10 cellular contexts compared by ENCODE assay signal in genomic region chr12:96120359-96121100, GRCh38.
DNase-seq lines count a peak whose midpoint lies in the region; ATAC-seq, FAIRE-seq and TF ChIP-seq lines count a peak whose summit lies in the region.
"Had no signal": no experiment of that assay in that cellular context is flagged by ENCODE, and none has a peak within 500 bp of the region (broad histone marks: within the 10 kb centered on the region; RNA-seq: fewer than 3 reads in every experiment).

No MANE protein-coding gene starts in this region.

- RAD21 ChIA-PET in HCT116 (lab: Charles Lee; ENCODE audit: low non-redundant PET in 1 of 2, low total read pairs in 2 of 2, uncharacterized antibody in 2 of 2, unreplicated experiment in 2 of 2) = no interaction called here

- FAIRE-seq in GM19239 (lab: Jason Lieb, UNC) = no peak
- FAIRE-seq: bronchial epithelial cell had no signal

- H3K4me3 ChIP-seq in HCT116 (replicated peaks in 1 of 2; ENCODE audit: low read depth in 1 of 2, low read length in 2 of 2) = no peak overlapping the region

- CTCF ChIA-PET in HCT116 (lab: Charles Lee) = no interaction called here

- no peak overlapping the region for H3K27ac ChIP-seq in HCT116 (ENCODE audit: low read depth, low read length)
- H3K27ac ChIP-seq: parathyroid adenoma had no signal

- H4K20me1 ChIP-seq in HCT116 (ENCODE audit: insufficient read depth) = no peaks in the 10 kb centered on the region

- no peak overlapping the region for H3K4me2 ChIP-seq in HCT116 (ENCODE audit: low read length)

- TF ChIP-seq POLR2A in HCT116 (IDR thresholded peaks at IDR 0.05; ENCODE audit: borderline replicate concordance, extremely low read depth, insufficient read depth, insufficient read length) = no peak

- H3K79me2 ChIP-seq in HCT116 (ENCODE audit: insufficient read depth, low read length) = no peaks in the 10 kb centered on the region
- H3K79me2 ChIP-seq: parathyroid adenoma had no signal

- DNase-seq in HCT116 (ENCODE audit: low read depth, low spot score) (no peak), NCI-H82 (lab: John Stamatoyannopoulos, UW) (peak; percentile 64), iPS-NIHi7 (ENCODE audit: extremely low spot score) (peak; percentile 59), SHP77 treated with DMSO at 0.1 percent for 48 hours (lab: John Stamatoyannopoulos, UW) (no peak), HT-29 (ENCODE audit: low spot score) (no peak), GM19239 (ENCODE audit: insufficient read length, low spot score) (no peak), T1000 (lab: John Stamatoyannopoulos, UW) (no peak)

- H3K9ac ChIP-seq in HCT116 (ENCODE audit: low read length) = no peak overlapping the region
- H3K9ac ChIP-seq: parathyroid adenoma had no signal

- no TSS peak for BruUV-seq in HCT116 (replicated peaks; lab: Mats Ljungman, UMichigan)

- H3K27me3 ChIP-seq in HCT116 (ENCODE audit: insufficient read depth, low read length) = no peaks in the 10 kb centered on the region

- H3K36me3 ChIP-seq in HCT116 (ENCODE audit: control insufficient read depth in 1 of 2, insufficient read depth in 2 of 2, low read length in 2 of 2) = no peaks in the 10 kb centered on the region

- no peaks in the 10 kb centered on the region for H3K9me2 ChIP-seq in HCT116 (ENCODE audit: insufficient read depth)

- no peak overlapping the region for H2AFZ ChIP-seq in HCT116 (ENCODE audit: low read depth, low read length, poor library complexity, severe bottlenecking)
- H2AFZ ChIP-seq: parathyroid adenoma had no signal

- POLR2A ChIA-PET in HCT116 (lab: Charles Lee) = no interaction called here

- intact Hi-C loops in HCT116 (cut with micrococcal nuclease) = no loop called here

- TF ChIP-seq CTCF in HCT116 (IDR thresholded peaks at IDR 0.05 in 2 of 3, conservative IDR thresholded peaks at IDR 0.05 in 1 of 3; ENCODE audit: borderline replicate concordance in 1 of 3, insufficient read depth in 1 of 3, low read depth in 2 of 3, low read length in 2 of 3) = no peak

- ATAC-seq in GM18498 (IDR thresholded peaks at IDR 0.05; ENCODE audit: unreplicated experiment) (peak; percentile 74), HCT116 (peak; percentile 58)

- no peaks in the 10 kb centered on the region for H3K4me1 ChIP-seq in HCT116 (ENCODE audit: control insufficient read depth in 1 of 2, insufficient read depth in 2 of 2, low read length in 2 of 2)
- H3K4me1 ChIP-seq: parathyroid adenoma had no signal

- no peak for TF ChIP-seq RAD21 in HCT116 (IDR thresholded peaks at IDR 0.05; ENCODE audit: low read depth)

- H3K9me3 ChIP-seq in HCT116 (ENCODE audit: control insufficient read depth in 1 of 2, insufficient read depth in 1 of 2, low read depth in 1 of 2, low read length in 2 of 2) = no peaks in the 10 kb centered on the region

TF ChIP-seq in HCT116, 20 proteins besides CTCF, POLR2A, EP300 and RAD21:
- no peak for TF ChIP-seq YY1 (IDR thresholded peaks at IDR 0.05; ENCODE audit: extremely low read depth, insufficient replicate concordance, low read depth, low read length)
- no peak for TF ChIP-seq ELF1 (IDR thresholded peaks at IDR 0.05; ENCODE audit: borderline replicate concordance, low read depth)
- TF ChIP-seq POLR2AphosphoS5 (IDR thresholded peaks at IDR 0.05; ENCODE audit: low read depth, low read length) = no peak
- TF ChIP-seq SRF (IDR thresholded peaks at IDR 0.05; ENCODE audit: low read depth) = no peak

Comparison
In these comparisons a context has a peak if more than half of its experiments do, and no peak if none do; other contexts are left out.
1. DNase-seq: peak in NCI-H82 (single experiment) and iPS-NIHi7 (single experiment); none in HCT116 (single experiment), SHP77 treated with DMSO at 0.1 percent for 48 hours (single experiment), HT-29 (single experiment), GM19239 (single experiment) and T1000 (single experiment).